4 cellular contexts compared by ENCODE assay signal in the genomic region with DNA sequence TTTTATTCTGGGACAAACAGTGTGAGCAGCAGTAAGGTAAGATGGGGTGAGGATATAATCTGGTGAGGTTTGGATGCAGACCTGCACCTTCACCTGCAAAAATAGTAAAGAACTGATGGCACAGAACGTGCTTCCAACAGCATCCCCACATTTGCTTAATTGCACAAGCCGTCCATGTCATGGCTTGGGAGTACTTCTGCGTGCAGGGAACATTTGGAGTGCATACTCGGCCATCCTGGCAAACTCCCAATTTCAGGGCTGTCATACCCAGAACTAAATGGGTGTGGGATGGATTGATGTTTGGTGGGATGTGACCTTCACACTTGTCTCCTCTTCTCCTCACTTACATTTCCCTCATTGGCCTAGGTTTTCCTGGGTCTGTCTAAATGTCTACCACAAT.
"Had no signal": no experiment of that assay in that cellular context is flagged by ENCODE, and none has a peak within 500 bp of the region (broad histone marks: within the 10 kb centered on the region; RNA-seq: fewer than 3 reads in every experiment).

No MANE protein-coding gene starts in this region.

- DNase-seq: IMR-90 had no signal

- ATAC-seq: HepG2, K562 had no signal

- H3K4me3 ChIP-seq: K562 had no signal

- H3K27ac ChIP-seq: HL-60 had no signal
